1 cellular context compared by ENCODE assay signal in the genomic region with DNA sequence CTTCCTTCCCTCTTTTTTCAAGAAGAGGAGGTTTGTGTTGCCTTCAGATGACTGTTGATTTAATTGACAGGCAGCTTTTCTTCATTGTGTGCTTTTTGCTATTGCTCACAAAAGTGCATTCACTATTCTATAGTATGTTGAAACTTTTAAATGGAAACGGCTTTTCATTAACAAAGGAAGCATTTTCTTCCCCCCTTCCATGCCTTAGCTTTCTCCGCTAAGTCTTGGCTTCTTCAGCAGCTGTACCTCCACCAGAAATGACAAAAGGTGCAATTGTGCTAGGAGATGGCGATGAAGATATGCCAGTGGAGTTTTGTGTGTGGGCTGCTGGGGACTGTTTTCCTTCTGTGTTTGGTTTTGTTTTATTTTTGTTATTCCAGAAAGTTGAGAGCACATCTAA.
TF ChIP-seq lines count a peak whose summit lies in the region.

No MANE protein-coding gene starts in this region.

TF ChIP-seq in IMR-90, 13 proteins besides CTCF, POLR2A, EP300 and RAD21 (continued from another document):
- TF ChIP-seq, protein P1, sequence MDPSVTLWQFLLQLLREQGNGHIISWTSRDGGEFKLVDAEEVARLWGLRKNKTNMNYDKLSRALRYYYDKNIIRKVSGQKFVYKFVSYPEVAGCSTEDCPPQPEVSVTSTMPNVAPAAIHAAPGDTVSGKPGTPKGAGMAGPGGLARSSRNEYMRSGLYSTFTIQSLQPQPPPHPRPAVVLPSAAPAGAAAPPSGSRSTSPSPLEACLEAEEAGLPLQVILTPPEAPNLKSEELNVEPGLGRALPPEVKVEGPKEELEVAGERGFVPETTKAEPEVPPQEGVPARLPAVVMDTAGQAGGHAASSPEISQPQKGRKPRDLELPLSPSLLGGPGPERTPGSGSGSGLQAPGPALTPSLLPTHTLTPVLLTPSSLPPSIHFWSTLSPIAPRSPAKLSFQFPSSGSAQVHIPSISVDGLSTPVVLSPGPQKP (IDR thresholded peaks at IDR 0.05; ENCODE audit: borderline replicate concordance, low read depth, low read length): no peak
- TF ChIP-seq NFE2L2 (IDR thresholded peaks at IDR 0.05; ENCODE audit: low read depth, low read length) (no peak), BHLHE40 (IDR thresholded peaks at IDR 0.05; ENCODE audit: low read depth, low read length) (no peak), MAZ (IDR thresholded peaks at IDR 0.05; ENCODE audit: borderline replicate concordance, low read depth, low read length) (no peak)
TF ChIP-seq in IMR-90: peak in this region for 0.
